12 cellular contexts compared by ENCODE assay signal in genomic region chr16:70697601-70698170, GRCh38. TPM values are rescaled to one million over a fixed set of nuclear protein-coding genes. Genes with fewer than 3 reads are reported as not detected.
DNase-seq lines count a peak whose midpoint lies in the region; ATAC-seq, FAIRE-seq and TF ChIP-seq lines count a peak whose summit lies in the region.
"Had no signal": no experiment of that assay in that cellular context is flagged by ENCODE, and none has a peak within 500 bp of the region (broad histone marks: within the 10 kb centered on the region; RNA-seq: fewer than 3 reads in every experiment).

No MANE protein-coding gene starts in this region.

- TF ChIP-seq POLR2A in upper lobe of left lung (IDR thresholded peaks at IDR 0.05): no peak

- H3K4me3 ChIP-seq in astrocyte (ENCODE audit: insufficient read depth, low read depth, low read length): no peak overlapping the region
- H3K4me3 ChIP-seq in mesendoderm (ENCODE audit: low read length): no peak overlapping the region
- H3K4me3 ChIP-seq in upper lobe of left lung: no peak overlapping the region
- H3K4me3 ChIP-seq in MG63: no peak overlapping the region
- H3K4me3 ChIP-seq: ovary, SJSA1 had no signal

- peaks cover 1% of the 10 kb centered on the region for H3K36me3 Mint-ChIP-seq in activated naive CD8-positive, alpha-beta T cell treated with anti-CD3 and anti-CD28 coated beads for 36 hours
- H3K36me3 Mint-ChIP-seq in activated naive CD8-positive, alpha-beta T cell treated with anti-CD3 and anti-CD28 coated beads, Interleukin-2, amount 50 U/mL, for 24 hours (ENCODE audit: low read depth): peaks cover 7% of the 10 kb centered on the region
- peaks cover 11% of the 10 kb centered on the region for H3K36me3 Mint-ChIP-seq in astrocyte (ENCODE audit: low read depth, unreplicated experiment)

- H3K79me2 ChIP-seq in astrocyte (ENCODE audit: insufficient read depth, low read length) (no peaks in the 10 kb centered on the region), mesendoderm (ENCODE audit: control insufficient read depth, insufficient read depth, low read length) (no peaks in the 10 kb centered on the region)

- H2BK15ac ChIP-seq in mesendoderm (replicated peaks; ENCODE audit: low read depth): no peak overlapping the region

- H3K27ac Mint-ChIP-seq in activated naive CD8-positive, alpha-beta T cell treated with anti-CD3 and anti-CD28 coated beads for 36 hours: peak overlapping the region; percentile 47
- no peak overlapping the region for H3K27ac Mint-ChIP-seq in activated naive CD8-positive, alpha-beta T cell treated with anti-CD3 and anti-CD28 coated beads, Interleukin-2, amount 50 U/mL, for 24 hours
- H3K27ac Mint-ChIP-seq in astrocyte (ENCODE audit: unreplicated experiment): no peak overlapping the region

- H3K36me3 ChIP-seq in astrocyte (ENCODE audit: insufficient read depth, low read length): no peaks in the 10 kb centered on the region
- H3K36me3 ChIP-seq in mesendoderm (ENCODE audit: control insufficient read depth, insufficient read depth, low read length): no peaks in the 10 kb centered on the region
- H3K36me3 ChIP-seq in upper lobe of left lung: peaks cover 0 to 5% (median 0%) of the 10 kb centered on the region in 4 donors
- H3K36me3 ChIP-seq in MG63: no peaks in the 10 kb centered on the region
- H3K36me3 ChIP-seq: ovary had no signal

- H4K8ac ChIP-seq in mesendoderm (ENCODE audit: low read depth, low read length): no peak overlapping the region

- H4K5ac ChIP-seq in mesendoderm (ENCODE audit: low read length): no peak overlapping the region

- no peak overlapping the region for H2BK5ac ChIP-seq in mesendoderm (ENCODE audit: low read length)

- no peaks in the 10 kb centered on the region for H3K9me3 Mint-ChIP-seq in activated naive CD8-positive, alpha-beta T cell treated with anti-CD3 and anti-CD28 coated beads for 36 hours
- no peaks in the 10 kb centered on the region for H3K9me3 Mint-ChIP-seq in activated naive CD8-positive, alpha-beta T cell treated with anti-CD3 and anti-CD28 coated beads, Interleukin-2, amount 50 U/mL, for 24 hours
- peaks cover 5% of the 10 kb centered on the region for H3K9me3 Mint-ChIP-seq in astrocyte (ENCODE audit: unreplicated experiment)
- H3K9me3 Mint-ChIP-seq: dendritic cell treated with granulocyte-macrophage colony-stimulating factor and Interleukin-4, amounts not matched to agents 40 ng/mL and 50 ng/mL, for 4 days had no signal

- FAIRE-seq in astrocyte (lab: Jason Lieb, UNC): no peak

- H3K79me1 ChIP-seq in mesendoderm (ENCODE audit: low read length): no peaks in the 10 kb centered on the region

- no peak overlapping the region for H3K4me2 ChIP-seq in astrocyte (ENCODE audit: low read length)
- no peak overlapping the region for H3K4me2 ChIP-seq in mesendoderm (ENCODE audit: low read length)

- no peak overlapping the region for H3K18ac ChIP-seq in mesendoderm (ENCODE audit: low read length)

- H2AFZ ChIP-seq in astrocyte (ENCODE audit: low read depth, low read length): no peak overlapping the region

- no peaks in the 10 kb centered on the region for H4K20me1 ChIP-seq in astrocyte (ENCODE audit: insufficient read depth, low read length)

- no peak for TF ChIP-seq CTCF in astrocyte (IDR thresholded peaks at IDR 0.05; ENCODE audit: insufficient read depth, low read depth, low read length)
- peak in 1 of 6 experiments; percentile 20 for TF ChIP-seq CTCF in upper lobe of left lung (IDR thresholded peaks at IDR 0.05)

- no peaks in the 10 kb centered on the region for H3K9me3 ChIP-seq in astrocyte (ENCODE audit: insufficient read depth, low read depth, low read length)
- H3K9me3 ChIP-seq in upper lobe of left lung: no peaks in the 10 kb centered on the region
- H3K9me3 ChIP-seq in MG63: no peaks in the 10 kb centered on the region
- H3K9me3 ChIP-seq: ovary, SJSA1 had no signal

- H3K27me3 ChIP-seq in astrocyte (ENCODE audit: insufficient read depth, low read length) (no peaks in the 10 kb centered on the region), mesendoderm (ENCODE audit: insufficient read depth, low read length, poor library complexity) (no peaks in the 10 kb centered on the region), upper lobe of left lung (no peaks in the 10 kb centered on the region), MG63 (no peaks in the 10 kb centered on the region)
- H3K27me3 ChIP-seq: ovary, SJSA1 had no signal

- no peak overlapping the region for H3K56ac ChIP-seq in mesendoderm (ENCODE audit: low read length)

- no peak overlapping the region for H3K23ac ChIP-seq in mesendoderm (ENCODE audit: low read length)

- H3K4ac ChIP-seq in mesendoderm (ENCODE audit: low read depth, low read length): no peak overlapping the region

- no peak for DNase-seq in activated naive CD8-positive, alpha-beta T cell treated with anti-CD3 and anti-CD28 coated beads for 36 hours
- no peak for DNase-seq in activated naive CD8-positive, alpha-beta T cell treated with anti-CD3 and anti-CD28 coated beads, Interleukin-2, amount 50 U/mL, for 24 hours
- peak; percentile 60 for DNase-seq in astrocyte (ENCODE audit: low read depth)
- DNase-seq in mesendoderm: peak; percentile 22
- peak in 1 of 2 donors; percentile 54 for DNase-seq in upper lobe of left lung
- DNase-seq in NCI-H446 (lab: John Stamatoyannopoulos, UW): no peak
- no peak for DNase-seq in ACHN
- DNase-seq in MG63: no peak
- DNase-seq: NCI-H2171 treated with DMSO at 0.1 percent for 48 hours, ovary had no signal

- H3K9ac ChIP-seq in astrocyte (ENCODE audit: low read length) (peak overlapping the region; percentile 21), mesendoderm (ENCODE audit: low read length) (no peak overlapping the region)

- ATAC-seq in activated naive CD8-positive, alpha-beta T cell treated with anti-CD3 and anti-CD28 coated beads, Interleukin-2, amount 50 U/mL, for 24 hours: no peak
- no peak for ATAC-seq in upper lobe of left lung (ENCODE audit: low FRiP score in 2 of 2)

- no peaks in the 10 kb centered on the region for H3K27me3 Mint-ChIP-seq in activated naive CD8-positive, alpha-beta T cell treated with anti-CD3 and anti-CD28 coated beads for 36 hours
- H3K27me3 Mint-ChIP-seq in activated naive CD8-positive, alpha-beta T cell treated with anti-CD3 and anti-CD28 coated beads, Interleukin-2, amount 50 U/mL, for 24 hours: no peaks in the 10 kb centered on the region
- no peaks in the 10 kb centered on the region for H3K27me3 Mint-ChIP-seq in astrocyte (ENCODE audit: low read depth, unreplicated experiment)
- H3K27me3 Mint-ChIP-seq: dendritic cell treated with granulocyte-macrophage colony-stimulating factor and Interleukin-4, amounts not matched to agents 40 ng/mL and 50 ng/mL, for 4 days had no signal

- no peak overlapping the region for H2BK120ac ChIP-seq in mesendoderm (ENCODE audit: low read depth, low read length)

- no peak overlapping the region for H3K27ac ChIP-seq in astrocyte (ENCODE audit: low read depth, low read length)
- no peak overlapping the region for H3K27ac ChIP-seq in mesendoderm (ENCODE audit: low read depth, low read length)
- H3K27ac ChIP-seq in upper lobe of left lung: peak overlapping the region; percentile 80 to 86 (median 83)
- H3K27ac ChIP-seq: ovary, SJSA1 had no signal

- no CpG with 5 or more reads among the region's 14 CpGs for WGBS in mesendoderm (ENCODE audit: extremely low coverage, insufficient coverage, low lambda C conversion rate)
- WGBS in upper lobe of left lung, 2 donors: 20 to 48% methylated on average over 3 to 14 of the region's 14 CpGs

- in situ Hi-C loops in ACHN (cut with HindIII; ENCODE audit: low pct_ligation_motif_present, low pct_unique_long_range_greater_than_20kb, low sequenced_read_pairs): no loop called here

- H3K4me1 Mint-ChIP-seq in activated naive CD8-positive, alpha-beta T cell treated with anti-CD3 and anti-CD28 coated beads for 36 hours: peaks cover 34% of the 10 kb centered on the region
- H3K4me1 Mint-ChIP-seq in activated naive CD8-positive, alpha-beta T cell treated with anti-CD3 and anti-CD28 coated beads, Interleukin-2, amount 50 U/mL, for 24 hours: peaks cover 29% of the 10 kb centered on the region
- peaks cover 36% of the 10 kb centered on the region for H3K4me1 Mint-ChIP-seq in astrocyte (ENCODE audit: low read depth, unreplicated experiment)

- H3K4me3 Mint-ChIP-seq in activated naive CD8-positive, alpha-beta T cell treated with anti-CD3 and anti-CD28 coated beads for 36 hours: no peak overlapping the region
- no peak overlapping the region for H3K4me3 Mint-ChIP-seq in activated naive CD8-positive, alpha-beta T cell treated with anti-CD3 and anti-CD28 coated beads, Interleukin-2, amount 50 U/mL, for 24 hours
- no peak overlapping the region for H3K4me3 Mint-ChIP-seq in astrocyte (ENCODE audit: unreplicated experiment)
- H3K4me3 Mint-ChIP-seq: dendritic cell treated with granulocyte-macrophage colony-stimulating factor and Interleukin-4, amounts not matched to agents 40 ng/mL and 50 ng/mL, for 4 days had no signal

- TF ChIP-seq EP300 in upper lobe of left lung (IDR thresholded peaks at IDR 0.05): no peak

- H3K4me1 ChIP-seq in astrocyte (ENCODE audit: insufficient read depth, low read length) (peaks cover 47% of the 10 kb centered on the region), mesendoderm (ENCODE audit: control insufficient read depth, low read depth, low read length) (peaks cover 6% of the 10 kb centered on the region), upper lobe of left lung (peaks cover 56 to 76% (median 70%) of the 10 kb centered on the region in 4 donors)

- H2AK5ac ChIP-seq in mesendoderm (ENCODE audit: low read length): no peak overlapping the region

RNA-seq across cellular contexts. Expression of gene MTSS2, which starts 11.8 kb away (rescaled TPM):
- 1 to 10 TPM; 6.9 to 9.2 TPM for total RNA-seq in activated naive CD8-positive, alpha-beta T cell treated with anti-CD3 and anti-CD28 coated beads for 36 hours
- total RNA-seq in astrocyte (31.3 and 38.3 TPM in 2 replicates), upper lobe of left lung (100 to 1,000 TPM in 1 of 6 donors, 10 to 100 TPM in 5; 40.7 to 202 (median 72.4) TPM)
- polyA plus RNA-seq in mesendoderm (2013, experiment 1 of 2): 43.1 TPM
- 46.9 TPM for polyA plus RNA-seq in mesendoderm (2013, experiment 2 of 2)
- 13.6 and 52.0 TPM in 2 replicates for total RNA-seq in MG63 (2014; rRNA removed; shearing (Covaris generic); ENCODE audit: low replicate concordance)

RNA-seq across cellular contexts. Expression of gene IL34, which starts 51.3 kb away (rescaled TPM):
- under 1 TPM in 1 of 2 experiments, not detected in 1; 0.22 TPM for total RNA-seq in activated naive CD8-positive, alpha-beta T cell treated with anti-CD3 and anti-CD28 coated beads for 36 hours
- 0.34 and 0.38 TPM in 2 replicates for total RNA-seq in astrocyte
- 4.1 TPM for polyA plus RNA-seq in mesendoderm (2013, experiment 1 of 2)
- 4.1 TPM for polyA plus RNA-seq in mesendoderm (2013, experiment 2 of 2)
- total RNA-seq in upper lobe of left lung: 10 to 100 TPM in 5 of 6 donors, 1 to 10 TPM in 1; 3.0 to 32.1 (median 14.8) TPM
- 1.4 and 2.2 TPM in 2 replicates for total RNA-seq in MG63 (2014; rRNA removed; shearing (Covaris generic); ENCODE audit: low replicate concordance)

Comparison
In these comparisons a context has a peak if more than half of its experiments do, and no peak if none do; other contexts are left out.
1. DNase-seq: peak in astrocyte (single experiment) and mesendoderm (single experiment); none in activated naive CD8-positive, alpha-beta T cell treated with anti-CD3 and anti-CD28 coated beads for 36 hours (single experiment), activated naive CD8-positive, alpha-beta T cell treated with anti-CD3 and anti-CD28 coated beads, Interleukin-2, amount 50 U/mL, for 24 hours (single experiment), NCI-H446 (0 of 2), ACHN (single experiment) and MG63 (single experiment).
2. H3K27ac ChIP-seq: peak in upper lobe of left lung (4 of 4); none in astrocyte (single experiment) and mesendoderm (single experiment).